25 cellular contexts compared by ENCODE assay signal in genomic region chr1:6517435-6517851, GRCh38. TPM values are rescaled to one million over a fixed set of nuclear protein-coding genes. Genes with fewer than 3 reads are reported as not detected.
DNase-seq lines count a peak whose midpoint lies in the region; ATAC-seq, FAIRE-seq and TF ChIP-seq lines count a peak whose summit lies in the region.
"Had no signal": no experiment of that assay in that cellular context is flagged by ENCODE, and none has a peak within 500 bp of the region (broad histone marks: within the 10 kb centered on the region; RNA-seq: fewer than 3 reads in every experiment).

No MANE protein-coding gene starts in this region.

- no peaks in the 10 kb centered on the region for H3K9me3 Mint-ChIP-seq in progenitor cell of endocrine pancreas (ENCODE audit: low read depth)
- no peaks in the 10 kb centered on the region for H3K9me3 Mint-ChIP-seq in naive thymus-derived CD4-positive, alpha-beta T cell
- H3K9me3 Mint-ChIP-seq: activated naive CD8-positive, alpha-beta T cell treated with anti-CD3 and anti-CD28 coated beads, Interleukin-2, amount 50 U/mL, for 24 hours; CD14-positive monocyte; dendritic cell treated with granulocyte-macrophage colony-stimulating factor and Interleukin-4, amounts not matched to agents 40 ng/mL and 50 ng/mL, for 4 days; immature natural killer cell; naive thymus-derived CD8-positive, alpha-beta T cell; stimulated activated naive B cell treated with anti-CD40 and anti-IgM and Interleukin-4, amounts not matched to agents 10 μg/mL and 1 μg/mL and 100 μg/mL, for 72 hours; T-helper 1 cell treated with Interleukin-12 subunit alpha and Interleukin-12 subunit beta and Interleukin-4 antibody, amounts not matched to agents 30 μg/mL and 1 μg/mL, for 36 hours had no signal

- no peak for FAIRE-seq in bronchial epithelial cell (lab: Jason Lieb, UNC)
- FAIRE-seq: GM12878 had no signal

- no peaks in the 10 kb centered on the region for H3K36me3 ChIP-seq in bronchial epithelial cell (ENCODE audit: control insufficient read depth, insufficient read depth, low read length)
- H3K36me3 ChIP-seq in spleen: no peaks in the 10 kb centered on the region
- peaks cover 0 to 7% (median 0%) of the 10 kb centered on the region in 3 experiments for H3K36me3 ChIP-seq in naive thymus-derived CD4-positive, alpha-beta T cell (ENCODE audit: control insufficient read depth in 2 of 3, insufficient read depth in 3 of 3, low read length in 3 of 3)
- H3K36me3 ChIP-seq: breast epithelium, SJCRH30, thoracic aorta had no signal

- intact Hi-C loops in spleen (cut with DNase I; ENCODE audit: low total_unique reads): no loop called here
- intact Hi-C loops in naive thymus-derived CD4-positive, alpha-beta T cell (cut with micrococcal nuclease): no loop called here

- no peak overlapping the region for H3K4me3 Mint-ChIP-seq in progenitor cell of endocrine pancreas (ENCODE audit: low read depth)
- no peak overlapping the region for H3K4me3 Mint-ChIP-seq in naive thymus-derived CD4-positive, alpha-beta T cell
- H3K4me3 Mint-ChIP-seq: activated naive CD8-positive, alpha-beta T cell treated with anti-CD3 and anti-CD28 coated beads, Interleukin-2, amount 50 U/mL, for 24 hours; CD14-positive monocyte; dendritic cell treated with granulocyte-macrophage colony-stimulating factor and Interleukin-4, amounts not matched to agents 40 ng/mL and 50 ng/mL, for 4 days; immature natural killer cell; naive thymus-derived CD8-positive, alpha-beta T cell; stimulated activated naive B cell treated with anti-CD40 and anti-IgM and Interleukin-4, amounts not matched to agents 10 μg/mL and 1 μg/mL and 100 μg/mL, for 72 hours; T-helper 1 cell treated with Interleukin-12 subunit alpha and Interleukin-12 subunit beta and Interleukin-4 antibody, amounts not matched to agents 30 μg/mL and 1 μg/mL, for 36 hours had no signal

- no peaks in the 10 kb centered on the region for H3K9me3 ChIP-seq in spleen
- H3K9me3 ChIP-seq in naive thymus-derived CD4-positive, alpha-beta T cell (ENCODE audit: control insufficient read depth in 2 of 3, low read length in 3 of 3): no peaks in the 10 kb centered on the region
- H3K9me3 ChIP-seq: breast epithelium, SJCRH30, thoracic aorta had no signal

- H3K36me3 Mint-ChIP-seq in progenitor cell of endocrine pancreas (ENCODE audit: insufficient read depth): no peaks in the 10 kb centered on the region
- H3K36me3 Mint-ChIP-seq in naive thymus-derived CD4-positive, alpha-beta T cell: no peaks in the 10 kb centered on the region
- H3K36me3 Mint-ChIP-seq: immature natural killer cell; naive thymus-derived CD8-positive, alpha-beta T cell had no signal

- H3K27me3 ChIP-seq in bronchial epithelial cell (ENCODE audit: control insufficient read depth, insufficient read depth, low read length) (no peaks in the 10 kb centered on the region), spleen (replicated peaks in 1 of 7) (no peaks in the 10 kb centered on the region)
- no peaks in the 10 kb centered on the region for H3K27me3 ChIP-seq in naive thymus-derived CD4-positive, alpha-beta T cell (ENCODE audit: control insufficient read depth in 2 of 2, insufficient read depth in 2 of 2, low read length in 2 of 2)
- H3K27me3 ChIP-seq: breast epithelium, SJCRH30 had no signal

- CTCF ChIA-PET in naive thymus-derived CD4-positive, alpha-beta T cell (lab: Charles Lee): no interaction called here

- POLR2A ChIA-PET in naive thymus-derived CD4-positive, alpha-beta T cell (lab: Charles Lee): no interaction called here

- H3K27ac ChIP-seq in spleen: no peak overlapping the region
- H3K27ac ChIP-seq in naive thymus-derived CD4-positive, alpha-beta T cell (ENCODE audit: low read depth, low read length): no peak overlapping the region
- H3K27ac ChIP-seq: breast epithelium, SJCRH30, thoracic aorta had no signal

- ATAC-seq in naive thymus-derived CD4-positive, alpha-beta T cell: no peak
- ATAC-seq: activated naive CD8-positive, alpha-beta T cell treated with anti-CD3 and anti-CD28 coated beads, Interleukin-2, amount 50 U/mL, for 24 hours; GM12878; naive thymus-derived CD8-positive, alpha-beta T cell; stimulated activated naive B cell treated with anti-CD40 and anti-IgM and Interleukin-4, amounts not matched to agents 10 μg/mL and 1 μg/mL and 100 μg/mL, for 72 hours had no signal

- H3K4me1 Mint-ChIP-seq in progenitor cell of endocrine pancreas (ENCODE audit: low read depth): peaks cover 3% of the 10 kb centered on the region
- no peaks in the 10 kb centered on the region for H3K4me1 Mint-ChIP-seq in naive thymus-derived CD4-positive, alpha-beta T cell
- H3K4me1 Mint-ChIP-seq: activated naive CD8-positive, alpha-beta T cell treated with anti-CD3 and anti-CD28 coated beads, Interleukin-2, amount 50 U/mL, for 24 hours; CD14-positive monocyte; immature natural killer cell; stimulated activated naive B cell treated with anti-CD40 and anti-IgM and Interleukin-4, amounts not matched to agents 10 μg/mL and 1 μg/mL and 100 μg/mL, for 72 hours had no signal

- 72 to 82% (median 78%) methylated on average over 8 of the region's 8 CpGs for WGBS in spleen, 5 donors

- no peak for TF ChIP-seq POLR2A in spleen (IDR thresholded peaks at IDR 0.05)

- TF ChIP-seq CTCF in bronchial epithelial cell (IDR thresholded peaks at IDR 0.05; ENCODE audit: insufficient read depth, low read length, severe bottlenecking) (no peak), progenitor cell of endocrine pancreas (IDR thresholded peaks at IDR 0.05; ENCODE audit: unreplicated experiment) (no peak), spleen (IDR thresholded peaks at IDR 0.05 in 8 of 11, conservative IDR thresholded peaks at IDR 0.05 in 3 of 11) (no peak)

- H3K27ac Mint-ChIP-seq in progenitor cell of endocrine pancreas: no peak overlapping the region
- H3K27ac Mint-ChIP-seq in naive thymus-derived CD4-positive, alpha-beta T cell: peak overlapping the region in 1 of 9 donors; percentile 41
- H3K27ac Mint-ChIP-seq: activated naive CD8-positive, alpha-beta T cell treated with anti-CD3 and anti-CD28 coated beads, Interleukin-2, amount 50 U/mL, for 24 hours; dendritic cell treated with granulocyte-macrophage colony-stimulating factor and Interleukin-4, amounts not matched to agents 40 ng/mL and 50 ng/mL, for 4 days; immature natural killer cell; stimulated activated naive B cell treated with anti-CD40 and anti-IgM and Interleukin-4, amounts not matched to agents 10 μg/mL and 1 μg/mL and 100 μg/mL, for 72 hours; T-helper 1 cell treated with Interleukin-12 subunit alpha and Interleukin-12 subunit beta and Interleukin-4 antibody, amounts not matched to agents 30 μg/mL and 1 μg/mL, for 36 hours had no signal

- H3K27me3 Mint-ChIP-seq in progenitor cell of endocrine pancreas: no peaks in the 10 kb centered on the region
- H3K27me3 Mint-ChIP-seq in naive thymus-derived CD4-positive, alpha-beta T cell: no peaks in the 10 kb centered on the region
- H3K27me3 Mint-ChIP-seq: activated naive CD8-positive, alpha-beta T cell treated with anti-CD3 and anti-CD28 coated beads, Interleukin-2, amount 50 U/mL, for 24 hours; naive thymus-derived CD8-positive, alpha-beta T cell; stimulated activated naive B cell treated with anti-CD40 and anti-IgM and Interleukin-4, amounts not matched to agents 10 μg/mL and 1 μg/mL and 100 μg/mL, for 72 hours had no signal

- H3K4me3 ChIP-seq in bronchial epithelial cell (ENCODE audit: low read depth, low read length) (no peak overlapping the region), spleen (no peak overlapping the region)
- no peak overlapping the region for H3K4me3 ChIP-seq in naive thymus-derived CD4-positive, alpha-beta T cell (ENCODE audit: low read length)
- H3K4me3 ChIP-seq: breast epithelium, GM12878, SJCRH30, thoracic aorta had no signal

- peaks cover 0 to 13% (median 5%) of the 10 kb centered on the region in 6 donors for H3K4me1 ChIP-seq in spleen
- no peaks in the 10 kb centered on the region for H3K4me1 ChIP-seq in naive thymus-derived CD4-positive, alpha-beta T cell (ENCODE audit: control insufficient read depth in 2 of 2, insufficient read depth in 2 of 2, low read length in 2 of 2)

- DNase-seq in ELF-1 (ENCODE audit: low read depth, low spot score): peak; percentile 86
- peak; percentile 57 for DNase-seq in M059J (ENCODE audit: low read depth)
- DNase-seq in bronchial epithelial cell (ENCODE audit: low read depth): peak; percentile 12
- DNase-seq in myocyte (ENCODE audit: low read depth): peak; percentile 79
- no peak for DNase-seq in progenitor cell of endocrine pancreas (ENCODE audit: low spot score, unreplicated experiment)
- DNase-seq in HPDE6-E6E7 (ENCODE audit: extremely low spot score): no peak
- no peak for DNase-seq in spleen
- no peak for DNase-seq in naive thymus-derived CD4-positive, alpha-beta T cell
- DNase-seq: activated effector memory CD4-positive, alpha-beta T cell treated with anti-CD3 and anti-CD28 coated beads, Interleukin-2, amount 50 U/mL, for 16 hours; activated naive CD8-positive, alpha-beta T cell treated with anti-CD3 and anti-CD28 coated beads, Interleukin-2, amount 50 U/mL, for 24 hours; DMS 273 treated with DMSO at 0.1 percent for 48 hours; immature natural killer cell; naive thymus-derived CD8-positive, alpha-beta T cell; NCI-H1436 treated with DMSO at 0.1 percent for 48 hours; NCI-H2171; stimulated activated CD4-positive, alpha-beta T cell treated with anti-CD3 and anti-CD28 coated beads, Interleukin-2, amount 100 ng/mL, for 24 hours; stimulated activated naive B cell treated with anti-CD40 and anti-IgM and Interleukin-4, amounts not matched to agents 10 μg/mL and 1 μg/mL and 100 μg/mL, for 72 hours had no signal

RNA-seq across cellular contexts. Expression of gene PLEKHG5, which starts 26.0 kb away (rescaled TPM):
- 3.9 and 11.2 TPM in 2 replicates for total RNA-seq in M059J (2014; rRNA removed; shearing (Covaris generic))
- 42.9 and 45.2 TPM in 2 replicates for total RNA-seq in bronchial epithelial cell
- 52.4 and 88.3 TPM in 2 replicates for total RNA-seq in myocyte
- polyA plus RNA-seq in myocyte (2012): 78.1 TPM
- total RNA-seq in progenitor cell of endocrine pancreas: 72.3 and 77.0 TPM in 2 replicates
- 100 to 1,000 TPM in 1 of 7 donors, 10 to 100 TPM in 6; 34.7 to 120 (median 60.1) TPM for total RNA-seq in spleen
- 10 to 100 TPM in 2 of 3 donors, 1 to 10 TPM in 1; 6.4 to 66.9 (median 29.7) TPM for polyA plus RNA-seq in spleen
- 10 to 100 TPM in 3 of 5 experiments, 1 to 10 TPM in 2; 2.2 to 15.6 (median 11.7) TPM for total RNA-seq in naive thymus-derived CD4-positive, alpha-beta T cell
- polyA plus RNA-seq in naive thymus-derived CD4-positive, alpha-beta T cell: 1 to 10 TPM in 1 of 2 donors, not detected in 1; 2.0 TPM
- polyA plus RNA-seq: CD14-positive monocyte had no signal

RNA-seq across cellular contexts. Expression of gene NOL9, which starts 36.9 kb away (rescaled TPM):
- total RNA-seq in M059J (2014; rRNA removed; shearing (Covaris generic)): 13.2 and 25.5 TPM in 2 replicates
- total RNA-seq in bronchial epithelial cell (12.3 and 14.2 TPM in 2 replicates), myocyte (22.8 and 25.4 TPM in 2 replicates), progenitor cell of endocrine pancreas (44.1 and 49.5 TPM in 2 replicates), spleen (10 to 100 TPM; 30.5 to 55.2 (median 51.5) TPM)
- 9.4 TPM for polyA plus RNA-seq in myocyte (2012)
- 10 to 100 TPM in 1 of 3 donors, 1 to 10 TPM in 2; 4.2 to 10.0 (median 5.8) TPM for polyA plus RNA-seq in spleen
- 10 to 100 TPM; 54.2 to 80.6 (median 73.8) TPM for total RNA-seq in naive thymus-derived CD4-positive, alpha-beta T cell
- 10 to 100 TPM; 13.4 to 29.8 TPM for polyA plus RNA-seq in naive thymus-derived CD4-positive, alpha-beta T cell

RNA-seq across cellular contexts. Expression of gene TAS1R1, which starts 37.7 kb away (rescaled TPM):
- 0.27 TPM in 1 of 2 replicates, not detected in the other for total RNA-seq in M059J (2014; rRNA removed; shearing (Covaris generic))
- total RNA-seq in bronchial epithelial cell (not detected in 2 replicates), myocyte (7.5 and 8.0 TPM in 2 replicates), progenitor cell of endocrine pancreas (not detected in 2 replicates), spleen (under 1 TPM; 0.13 to 0.88 (median 0.56) TPM)
- polyA plus RNA-seq in myocyte (2012): 4.8 TPM
- polyA plus RNA-seq in spleen: under 1 TPM; 0.09 to 0.51 (median 0.33) TPM
- total RNA-seq in naive thymus-derived CD4-positive, alpha-beta T cell: not detected
- polyA plus RNA-seq in naive thymus-derived CD4-positive, alpha-beta T cell: not detected
- total RNA-seq: GM12878; lung microvascular endothelial cell; naive thymus-derived CD8-positive, alpha-beta T cell had no signal
- polyA plus RNA-seq: CD14-positive monocyte had no signal

RNA-seq across cellular contexts. Expression of gene TNFRSF25, which starts 51.5 kb away (rescaled TPM):
- total RNA-seq in M059J (2014; rRNA removed; shearing (Covaris generic)): 8.7 and 9.1 TPM in 2 replicates
- total RNA-seq in bronchial epithelial cell: 20.5 and 30.3 TPM in 2 replicates
- 24.4 and 38.2 TPM in 2 replicates for total RNA-seq in myocyte
- 38.4 TPM for polyA plus RNA-seq in myocyte (2012)
- 68.3 and 68.9 TPM in 2 replicates for total RNA-seq in progenitor cell of endocrine pancreas
- total RNA-seq in spleen: 100 to 1,000 TPM in 1 of 7 donors, 10 to 100 TPM in 6; 39.7 to 103 (median 65.4) TPM
- polyA plus RNA-seq in spleen: 100 to 1,000 TPM in 2 of 3 donors, 10 to 100 TPM in 1; 30.9 to 147 (median 102) TPM
- 100 to 1,000 TPM; 151 to 352 (median 179) TPM for total RNA-seq in naive thymus-derived CD4-positive, alpha-beta T cell
- polyA plus RNA-seq in naive thymus-derived CD4-positive, alpha-beta T cell: 10 to 100 TPM; 17.3 to 40.5 TPM

Comparison
In these comparisons a context has a peak if more than half of its experiments do, and no peak if none do; other contexts are left out.
1. DNase-seq: peak in ELF-1 (single experiment), M059J (single experiment), bronchial epithelial cell (single experiment) and myocyte (single experiment); none in progenitor cell of endocrine pancreas (single experiment), HPDE6-E6E7 (single experiment), spleen (single experiment) and naive thymus-derived CD4-positive, alpha-beta T cell (0 of 9).